ENCODE assay signal across 32 cellular contexts in the genomic region with DNA sequence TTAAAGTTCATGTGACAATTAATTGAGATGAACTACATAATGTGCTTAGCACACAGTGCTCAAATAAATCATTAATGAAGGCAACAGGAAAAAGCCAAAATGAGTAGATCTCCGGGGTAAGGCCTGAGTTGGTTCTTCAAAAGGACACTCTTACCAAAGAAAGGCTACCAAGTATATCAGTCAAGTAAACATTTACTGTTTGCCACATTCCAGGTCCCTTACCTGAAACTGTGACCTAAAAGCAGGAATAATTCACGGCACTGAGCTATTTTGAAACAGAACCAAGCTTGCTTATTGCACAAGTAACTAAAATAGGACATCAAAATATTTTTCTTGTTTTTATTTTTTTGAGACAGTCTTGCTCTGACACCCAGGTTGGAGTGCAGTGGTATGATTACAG. TPM values are rescaled to one million over a fixed set of nuclear protein-coding genes. Genes with fewer than 3 reads are reported as not detected.
DNase-seq lines count a peak whose midpoint lies in the region; ATAC-seq and TF ChIP-seq lines count a peak whose summit lies in the region.
"Had no signal": no experiment of that assay in that cellular context is flagged by ENCODE, and none has a peak within 500 bp of the region (broad histone marks: within the 10 kb centered on the region; RNA-seq: fewer than 3 reads in every experiment).

No MANE protein-coding gene starts in this region.

- POLR2A ChIA-PET in activated CD8-positive, alpha-beta T cell treated with anti-CD3 and anti-CD28 coated beads for 36 hours (lab: Charles Lee): interaction anchor here (11.8 kb wide), 1 partner anchor 19 kb away, joined by 168 read pairs; a partner anchor contains a TSS
- POLR2A ChIA-PET in activated CD8-positive, alpha-beta T cell treated with anti-CD3 and anti-CD28 coated beads, Interleukin-2, amount 10 ng/mL, durations not matched to agents 7 days and 5 days (lab: Charles Lee): no interaction called here
- POLR2A ChIA-PET in PC-9 (lab: Charles Lee; ENCODE audit: unreplicated experiment): interaction anchor here (0.7 to 1.4 kb wide), 3 partner anchors 15 to 24 kb away, joined by 3 to 10 read pairs (median 3); a partner anchor contains a TSS
- POLR2A ChIA-PET in naive thymus-derived CD4-positive, alpha-beta T cell (lab: Charles Lee): interaction anchor here (6.3 to 6.8 kb wide), 2 partner anchors 14 to 23 kb away, joined by 53 to 68 read pairs; a partner anchor contains a TSS

- H3K79me2 ChIP-seq in PC-9 (ENCODE audit: low read depth) (peaks cover 43% of the 10 kb centered on the region), neural progenitor cell (ENCODE audit: low read depth) (peaks cover 41% of the 10 kb centered on the region)

- CTCF ChIA-PET in activated CD8-positive, alpha-beta T cell treated with anti-CD3 and anti-CD28 coated beads for 36 hours (lab: Charles Lee): interaction anchor here (1.1 to 6.7 kb wide), 3 partner anchors 35 to 140 kb away, joined by 3 to 42 read pairs (median 13); no protein-coding TSS in a partner anchor
- CTCF ChIA-PET in activated CD8-positive, alpha-beta T cell treated with anti-CD3 and anti-CD28 coated beads, Interleukin-2, amount 10 ng/mL, durations not matched to agents 7 days and 5 days (lab: Charles Lee): interaction anchor here (1.3 to 3.2 kb wide), 5 partner anchors 24 to 140 kb away, joined by 3 to 23 read pairs (median 4); a partner anchor contains a TSS
- CTCF ChIA-PET in PC-9 (lab: Charles Lee): interaction anchor here (0.7 kb wide), 1 partner anchor 133 kb away, joined by 3 read pairs; no protein-coding TSS in a partner anchor
- CTCF ChIA-PET in naive thymus-derived CD4-positive, alpha-beta T cell (lab: Charles Lee): interaction anchor here (0.7 to 3.0 kb wide), 2 partner anchors 140 to 728 kb away, joined by 3 to 10 read pairs; no protein-coding TSS in a partner anchor

- H3F3A ChIP-seq in PC-9 (ENCODE audit: insufficient read depth, low read depth) (peaks cover 25% of the 10 kb centered on the region), neural progenitor cell (ENCODE audit: low read depth) (peaks cover 16% of the 10 kb centered on the region)

- TF ChIP-seq CTCF in activated CD8-positive, alpha-beta T cell treated with anti-CD3 and anti-CD28 coated beads for 36 hours (IDR thresholded peaks at IDR 0.05): no peak
- no peak for TF ChIP-seq CTCF in PC-9 (conservative IDR thresholded peaks at IDR 0.05)
- no peak for TF ChIP-seq CTCF in brain (conservative IDR thresholded peaks at IDR 0.05)
- TF ChIP-seq CTCF in neural progenitor cell (IDR thresholded peaks at IDR 0.05): no peak

- H3K9ac ChIP-seq in neural progenitor cell: no peak overlapping the region

- H3K9me3 ChIP-seq in PC-9 (ENCODE audit: insufficient read depth, low read depth) (no peaks in the 10 kb centered on the region), neural progenitor cell (ENCODE audit: low read depth) (no peaks in the 10 kb centered on the region)
- no peaks in the 10 kb centered on the region for H3K9me3 ChIP-seq in naive thymus-derived CD4-positive, alpha-beta T cell (ENCODE audit: control insufficient read depth in 2 of 3, low read length in 3 of 3)
- H3K9me3 ChIP-seq: esophagus muscularis mucosa, ovary, SJCRH30, thoracic aorta, uterus had no signal

- no peak overlapping the region for H3K4me3 ChIP-seq in PC-9
- no peak overlapping the region for H3K4me3 ChIP-seq in neural progenitor cell
- H3K4me3 ChIP-seq in naive thymus-derived CD4-positive, alpha-beta T cell (ENCODE audit: low read length): no peak overlapping the region
- H3K4me3 ChIP-seq: esophagus muscularis mucosa, ovary, SJCRH30, thoracic aorta, uterus had no signal

- no peaks in the 10 kb centered on the region for H3K9me2 ChIP-seq in PC-9 (ENCODE audit: insufficient read depth)

- no peaks in the 10 kb centered on the region for H3K9me3 Mint-ChIP-seq in activated CD8-positive, alpha-beta T cell treated with anti-CD3 and anti-CD28 coated beads for 36 hours
- H3K9me3 Mint-ChIP-seq in activated CD8-positive, alpha-beta T cell treated with anti-CD3 and anti-CD28 coated beads, Interleukin-2, amount 10 ng/mL, durations not matched to agents 7 days and 5 days (ENCODE audit: insufficient read depth): no peaks in the 10 kb centered on the region
- H3K9me3 Mint-ChIP-seq in brain (no peaks in the 10 kb centered on the region), neural progenitor cell (no peaks in the 10 kb centered on the region)
- H3K9me3 Mint-ChIP-seq in naive thymus-derived CD4-positive, alpha-beta T cell: no peaks in the 10 kb centered on the region
- H3K9me3 Mint-ChIP-seq: activated CD4-positive, alpha-beta memory T cell treated with anti-CD3 and anti-CD28 coated beads for 36 hours; IgD-negative memory B cell; naive thymus-derived CD8-positive, alpha-beta T cell; stimulated activated naive B cell treated with anti-CD40 and anti-IgM and Interleukin-4, amounts not matched to agents 10 μg/mL and 1 μg/mL and 100 μg/mL, for 72 hours had no signal

- H3K27ac Mint-ChIP-seq in activated CD8-positive, alpha-beta T cell treated with anti-CD3 and anti-CD28 coated beads for 36 hours: no peak overlapping the region
- H3K27ac Mint-ChIP-seq in activated CD8-positive, alpha-beta T cell treated with anti-CD3 and anti-CD28 coated beads, Interleukin-2, amount 10 ng/mL, durations not matched to agents 7 days and 5 days: no peak overlapping the region
- H3K27ac Mint-ChIP-seq in brain: no peak overlapping the region
- no peak overlapping the region for H3K27ac Mint-ChIP-seq in neural progenitor cell
- H3K27ac Mint-ChIP-seq in naive thymus-derived CD4-positive, alpha-beta T cell: peak overlapping the region in 2 of 9 donors; percentile 38 to 66
- H3K27ac Mint-ChIP-seq: activated CD4-positive, alpha-beta memory T cell treated with anti-CD3 and anti-CD28 coated beads for 36 hours; stimulated activated naive B cell treated with anti-CD40 and anti-IgM and Interleukin-4, amounts not matched to agents 10 μg/mL and 1 μg/mL and 100 μg/mL, for 72 hours had no signal

- H3K4me1 ChIP-seq in PC-9 (replicated peaks; ENCODE audit: insufficient read depth): peaks cover 29% of the 10 kb centered on the region
- peaks cover 13% of the 10 kb centered on the region for H3K4me1 ChIP-seq in neural progenitor cell
- H3K4me1 ChIP-seq in naive thymus-derived CD4-positive, alpha-beta T cell (ENCODE audit: control insufficient read depth in 2 of 2, insufficient read depth in 2 of 2, low read length in 2 of 2): peaks cover 22% of the 10 kb centered on the region in 2 donors

- peak overlapping the region; percentile 97 for H3K4me3 Mint-ChIP-seq in activated CD8-positive, alpha-beta T cell treated with anti-CD3 and anti-CD28 coated beads for 36 hours
- H3K4me3 Mint-ChIP-seq in activated CD8-positive, alpha-beta T cell treated with anti-CD3 and anti-CD28 coated beads, Interleukin-2, amount 10 ng/mL, durations not matched to agents 7 days and 5 days: no peak overlapping the region
- peak overlapping the region; percentile 14 to 95 (median 45) for H3K4me3 Mint-ChIP-seq in brain
- peak overlapping the region; percentile 98 for H3K4me3 Mint-ChIP-seq in neural progenitor cell
- peak overlapping the region in 3 of 10 donors; percentile 17 to 84 (median 29) for H3K4me3 Mint-ChIP-seq in naive thymus-derived CD4-positive, alpha-beta T cell
- H3K4me3 Mint-ChIP-seq: stimulated activated naive B cell treated with anti-CD40 and anti-IgM and Interleukin-4, amounts not matched to agents 10 μg/mL and 1 μg/mL and 100 μg/mL, for 72 hours had no signal

- intact Hi-C loops in activated CD8-positive, alpha-beta T cell treated with anti-CD3 and anti-CD28 coated beads for 36 hours (cut with micrococcal nuclease): no loop called here
- intact Hi-C loops in PC-9 (cut with micrococcal nuclease; ENCODE audit: unreplicated experiment): loop anchor here (5.0 kb wide), 1 partner anchor 181 kb away; a partner anchor contains a TSS
- intact Hi-C loops in naive thymus-derived CD4-positive, alpha-beta T cell (cut with micrococcal nuclease): no loop called here

- H3K27ac ChIP-seq in PC-9 (no peak overlapping the region), neural progenitor cell (no peak overlapping the region)
- no peak overlapping the region for H3K27ac ChIP-seq in naive thymus-derived CD4-positive, alpha-beta T cell (ENCODE audit: low read depth, low read length)
- H3K27ac ChIP-seq: brain microvascular endothelial cell, esophagus muscularis mucosa, ovary, SJCRH30, thoracic aorta, uterus had no signal

- no peaks in the 10 kb centered on the region for H3K27me3 Mint-ChIP-seq in activated CD8-positive, alpha-beta T cell treated with anti-CD3 and anti-CD28 coated beads for 36 hours
- H3K27me3 Mint-ChIP-seq in activated CD8-positive, alpha-beta T cell treated with anti-CD3 and anti-CD28 coated beads, Interleukin-2, amount 10 ng/mL, durations not matched to agents 7 days and 5 days (ENCODE audit: low read depth): no peaks in the 10 kb centered on the region
- no peaks in the 10 kb centered on the region for H3K27me3 Mint-ChIP-seq in brain
- H3K27me3 Mint-ChIP-seq in neural progenitor cell (ENCODE audit: insufficient read depth, low read depth): no peaks in the 10 kb centered on the region
- no peaks in the 10 kb centered on the region for H3K27me3 Mint-ChIP-seq in naive thymus-derived CD4-positive, alpha-beta T cell
- H3K27me3 Mint-ChIP-seq: activated CD4-positive, alpha-beta memory T cell treated with anti-CD3 and anti-CD28 coated beads for 36 hours; IgD-negative memory B cell; naive thymus-derived CD8-positive, alpha-beta T cell; stimulated activated naive B cell treated with anti-CD40 and anti-IgM and Interleukin-4, amounts not matched to agents 10 μg/mL and 1 μg/mL and 100 μg/mL, for 72 hours had no signal

- H4K20me1 ChIP-seq in PC-9 (ENCODE audit: insufficient read depth) (no peaks in the 10 kb centered on the region; the same call in 1 of the 2 replicates), neural progenitor cell (ENCODE audit: low read depth) (peaks cover 13% of the 10 kb centered on the region)

- ATAC-seq in activated CD8-positive, alpha-beta T cell treated with anti-CD3 and anti-CD28 coated beads for 36 hours: no peak
- ATAC-seq in activated CD8-positive, alpha-beta T cell treated with anti-CD3 and anti-CD28 coated beads, Interleukin-2, amount 10 ng/mL, durations not matched to agents 7 days and 5 days: no peak
- no peak for ATAC-seq in naive thymus-derived CD4-positive, alpha-beta T cell
- ATAC-seq: activated CD4-positive, CD25-positive, alpha-beta regulatory T cell treated with anti-CD3 and anti-CD28 coated beads, Interleukin-2, amount 50 U/mL, for 24 hours; left ventricle myocardium superior; naive thymus-derived CD8-positive, alpha-beta T cell; stimulated activated naive B cell treated with anti-CD40 and anti-IgM and Interleukin-4, amounts not matched to agents 10 μg/mL and 1 μg/mL and 100 μg/mL, for 72 hours had no signal

- no TSS peak for BruUV-seq in PC-9 (replicated peaks; lab: Mats Ljungman, UMichigan)

- H3K4me2 ChIP-seq in PC-9 (peak overlapping the region; percentile 93), neural progenitor cell (no peak overlapping the region)

- H3K27me3 ChIP-seq in PC-9 (ENCODE audit: insufficient read depth, low read depth): no peaks in the 10 kb centered on the region
- H3K27me3 ChIP-seq in neural progenitor cell: no peaks in the 10 kb centered on the region
- no peaks in the 10 kb centered on the region for H3K27me3 ChIP-seq in naive thymus-derived CD4-positive, alpha-beta T cell (ENCODE audit: control insufficient read depth in 2 of 2, insufficient read depth in 2 of 2, low read length in 2 of 2)
- H3K27me3 ChIP-seq: brain microvascular endothelial cell, esophagus muscularis mucosa, ovary, SJCRH30, uterus had no signal

- H3K36me3 ChIP-seq in PC-9 (ENCODE audit: low read depth) (no peaks in the 10 kb centered on the region), neural progenitor cell (no peaks in the 10 kb centered on the region)
- H3K36me3 ChIP-seq in naive thymus-derived CD4-positive, alpha-beta T cell (ENCODE audit: control insufficient read depth in 2 of 3, insufficient read depth in 3 of 3, low read length in 3 of 3): peaks cover 0 to 5% (median 0%) of the 10 kb centered on the region in 3 experiments
- H3K36me3 ChIP-seq: brain microvascular endothelial cell, ovary, thoracic aorta, uterus had no signal

- no peak overlapping the region for H2AFZ ChIP-seq in PC-9
- H2AFZ ChIP-seq in neural progenitor cell (replicated peaks): no peak overlapping the region

- peaks cover 48% of the 10 kb centered on the region for H3K4me1 Mint-ChIP-seq in activated CD8-positive, alpha-beta T cell treated with anti-CD3 and anti-CD28 coated beads for 36 hours (ENCODE audit: low read depth)
- peaks cover 52% of the 10 kb centered on the region for H3K4me1 Mint-ChIP-seq in activated CD8-positive, alpha-beta T cell treated with anti-CD3 and anti-CD28 coated beads, Interleukin-2, amount 10 ng/mL, durations not matched to agents 7 days and 5 days (ENCODE audit: low read depth)
- H3K4me1 Mint-ChIP-seq in brain: peaks cover 81% of the 10 kb centered on the region
- H3K4me1 Mint-ChIP-seq in neural progenitor cell: peaks cover 24% of the 10 kb centered on the region
- peaks cover 16 to 65% (median 49%) of the 10 kb centered on the region in 7 donors for H3K4me1 Mint-ChIP-seq in naive thymus-derived CD4-positive, alpha-beta T cell

- no peak for DNase-seq in activated CD8-positive, alpha-beta T cell treated with anti-CD3 and anti-CD28 coated beads for 36 hours
- no peak for DNase-seq in activated CD8-positive, alpha-beta T cell treated with anti-CD3 and anti-CD28 coated beads, Interleukin-2, amount 10 ng/mL, durations not matched to agents 7 days and 5 days
- no peak for DNase-seq in PC-9
- DNase-seq in neural progenitor cell (ENCODE audit: low spot score): no peak
- DNase-seq in COR-L47 (lab: John Stamatoyannopoulos, UW): no peak
- DNase-seq in naive thymus-derived CD4-positive, alpha-beta T cell: no peak
- DNase-seq in COLO829 (ENCODE audit: low spot score): no peak
- DNase-seq: activated CD4-positive, alpha-beta memory T cell treated with anti-CD3 and anti-CD28 coated beads for 36 hours; activated effector memory CD4-positive, alpha-beta T cell treated with anti-CD3 and anti-CD28 coated beads, Interleukin-2, amount 50 U/mL, for 16 hours; brain microvascular endothelial cell; cerebellar nuclear complex; dermis blood vessel endothelial cell; foreskin fibroblast; GOT3; left ventricle myocardium superior; midbrain; naive thymus-derived CD8-positive, alpha-beta T cell; NCI-H1092 treated with DMSO at 0.1 percent for 48 hours; NCI-H187; NCI-H82; ovary; RPMI8226; SJCRH30; small intestine; stimulated activated naive B cell treated with anti-CD40 and anti-IgM and Interleukin-4, amounts not matched to agents 10 μg/mL and 1 μg/mL and 100 μg/mL, for 72 hours; T-helper 1 cell; uterus had no signal

- peaks cover 12% of the 10 kb centered on the region for H3K36me3 Mint-ChIP-seq in activated CD8-positive, alpha-beta T cell treated with anti-CD3 and anti-CD28 coated beads for 36 hours (ENCODE audit: low read depth)
- peaks cover 6% of the 10 kb centered on the region for H3K36me3 Mint-ChIP-seq in activated CD8-positive, alpha-beta T cell treated with anti-CD3 and anti-CD28 coated beads, Interleukin-2, amount 10 ng/mL, durations not matched to agents 7 days and 5 days (ENCODE audit: low read depth)
- H3K36me3 Mint-ChIP-seq in brain: peaks cover 15% of the 10 kb centered on the region
- no peaks in the 10 kb centered on the region for H3K36me3 Mint-ChIP-seq in neural progenitor cell
- H3K36me3 Mint-ChIP-seq in naive thymus-derived CD4-positive, alpha-beta T cell: peaks cover 0 to 7% (median 5%) of the 10 kb centered on the region in 5 donors
- H3K36me3 Mint-ChIP-seq: IgD-negative memory B cell; stimulated activated naive B cell treated with anti-CD40 and anti-IgM and Interleukin-4, amounts not matched to agents 10 μg/mL and 1 μg/mL and 100 μg/mL, for 72 hours had no signal

RNA-seq across cellular contexts. Expression of a gene that starts 2.0 kb away (rescaled TPM):
- 10 to 100 TPM; 65.8 to 65.9 TPM for total RNA-seq in activated CD8-positive, alpha-beta T cell treated with anti-CD3 and anti-CD28 coated beads for 36 hours
- total RNA-seq in activated CD8-positive, alpha-beta T cell treated with anti-CD3 and anti-CD28 coated beads, Interleukin-2, amount 10 ng/mL, durations not matched to agents 7 days and 5 days: 10 to 100 TPM; 62.3 to 67.9 TPM
- 38.5 and 39.7 TPM in 2 replicates for total RNA-seq in PC-9 (2021)
- 79.2 TPM for polyA plus RNA-seq in brain (ENCODE audit: insufficient read depth, low read depth, low replicate concordance)
- total RNA-seq in neural progenitor cell (ENCODE audit: low replicate concordance): 63.7 and 72.5 TPM in 2 replicates
- total RNA-seq in naive thymus-derived CD4-positive, alpha-beta T cell: 10 to 100 TPM; 57.6 to 81.9 (median 76.0) TPM
- 10 to 100 TPM; 82.2 to 88.9 TPM for polyA plus RNA-seq in naive thymus-derived CD4-positive, alpha-beta T cell

RNA-seq across cellular contexts. Expression of a gene that starts 14.7 kb away (rescaled TPM):
- 10 to 100 TPM; 57.0 to 59.2 TPM for total RNA-seq in activated CD8-positive, alpha-beta T cell treated with anti-CD3 and anti-CD28 coated beads for 36 hours
- total RNA-seq in activated CD8-positive, alpha-beta T cell treated with anti-CD3 and anti-CD28 coated beads, Interleukin-2, amount 10 ng/mL, durations not matched to agents 7 days and 5 days: 10 to 100 TPM; 84.2 to 88.2 TPM
- total RNA-seq in PC-9 (2021) (90.1 and 94.9 TPM in 2 replicates), neural progenitor cell (ENCODE audit: low replicate concordance) (41.8 and 102 TPM in 2 replicates)
- 53.3 TPM for polyA plus RNA-seq in brain (ENCODE audit: insufficient read depth, low read depth, low replicate concordance)
- 10 to 100 TPM; 40.7 to 83.8 (median 48.2) TPM for total RNA-seq in naive thymus-derived CD4-positive, alpha-beta T cell
- 100 to 1,000 TPM in 1 of 2 donors, 10 to 100 TPM in 1; 83.9 to 124 TPM for polyA plus RNA-seq in naive thymus-derived CD4-positive, alpha-beta T cell

RNA-seq across cellular contexts. Expression of a gene that starts 24.4 kb away (rescaled TPM):
- total RNA-seq in activated CD8-positive, alpha-beta T cell treated with anti-CD3 and anti-CD28 coated beads for 36 hours: 10 to 100 TPM; 40.7 to 43.6 TPM
- total RNA-seq in activated CD8-positive, alpha-beta T cell treated with anti-CD3 and anti-CD28 coated beads, Interleukin-2, amount 10 ng/mL, durations not matched to agents 7 days and 5 days: 10 to 100 TPM; 27.6 to 31.9 TPM
- total RNA-seq in PC-9 (2021) (40.5 and 45.8 TPM in 2 replicates), neural progenitor cell (ENCODE audit: low replicate concordance) (15.6 and 24.2 TPM in 2 replicates)
- polyA plus RNA-seq in brain (ENCODE audit: insufficient read depth, low read depth, low replicate concordance): 20.7 TPM
- total RNA-seq in naive thymus-derived CD4-positive, alpha-beta T cell: 10 to 100 TPM in 4 of 5 experiments, 1 to 10 TPM in 1; 8.1 to 21.4 (median 12.7) TPM
- 10 to 100 TPM in 1 of 2 donors, 1 to 10 TPM in 1; 8.5 to 11.5 TPM for polyA plus RNA-seq in naive thymus-derived CD4-positive, alpha-beta T cell

RNA-seq across cellular contexts. Expression of a gene that starts 32.9 kb away (rescaled TPM):
- total RNA-seq in activated CD8-positive, alpha-beta T cell treated with anti-CD3 and anti-CD28 coated beads for 36 hours: 10 to 100 TPM; 29.7 to 29.9 TPM
- total RNA-seq in activated CD8-positive, alpha-beta T cell treated with anti-CD3 and anti-CD28 coated beads, Interleukin-2, amount 10 ng/mL, durations not matched to agents 7 days and 5 days: 10 to 100 TPM; 29.2 to 31.0 TPM
- 26.2 and 26.4 TPM in 2 replicates for total RNA-seq in PC-9 (2021)
- 26.9 TPM for polyA plus RNA-seq in brain (ENCODE audit: insufficient read depth, low read depth, low replicate concordance)
- total RNA-seq in neural progenitor cell (ENCODE audit: low replicate concordance): 29.1 and 30.0 TPM in 2 replicates
- total RNA-seq in naive thymus-derived CD4-positive, alpha-beta T cell: 10 to 100 TPM; 28.0 to 36.1 (median 30.4) TPM
- polyA plus RNA-seq in naive thymus-derived CD4-positive, alpha-beta T cell: 10 to 100 TPM; 20.3 to 30.8 TPM

RNA-seq across cellular contexts. Expression of a gene that starts 49.0 kb away (rescaled TPM):
- total RNA-seq in activated CD8-positive, alpha-beta T cell treated with anti-CD3 and anti-CD28 coated beads for 36 hours: 10 to 100 TPM; 44.9 to 46.0 TPM
- total RNA-seq in activated CD8-positive, alpha-beta T cell treated with anti-CD3 and anti-CD28 coated beads, Interleukin-2, amount 10 ng/mL, durations not matched to agents 7 days and 5 days: 10 to 100 TPM; 24.9 to 27.1 TPM
- total RNA-seq in PC-9 (2021) (43.2 and 53.4 TPM in 2 replicates), neural progenitor cell (ENCODE audit: low replicate concordance) (20.7 and 30.7 TPM in 2 replicates)
- 60.1 TPM for polyA plus RNA-seq in brain (ENCODE audit: insufficient read depth, low read depth, low replicate concordance)
- 10 to 100 TPM; 16.2 to 38.9 (median 27.3) TPM for total RNA-seq in naive thymus-derived CD4-positive, alpha-beta T cell
- 10 to 100 TPM; 35.3 to 38.5 TPM for polyA plus RNA-seq in naive thymus-derived CD4-positive, alpha-beta T cell
